ENCODE assay signal across 15 cellular contexts in genomic region chr2:15735738-15736326, GRCh38.
DNase-seq lines count a peak whose midpoint lies in the region; ATAC-seq and TF ChIP-seq lines count a peak whose summit lies in the region.
"Had no signal": no experiment of that assay in that cellular context is flagged by ENCODE, and none has a peak within 500 bp of the region (broad histone marks: within the 10 kb centered on the region; RNA-seq: fewer than 3 reads in every experiment).

No MANE protein-coding gene starts in this region.

- peaks cover 3% of the 10 kb centered on the region for H3K9me3 Mint-ChIP-seq in nephron
- H3K9me3 Mint-ChIP-seq: CD4-positive, alpha-beta T cell; IgD-negative memory B cell had no signal

- H3K9ac ChIP-seq in BLaER1 treated with 17β-estradiol and CSF1 and Interleukin-3, amounts not matched to agents 10 nM and 100 nM: no peak overlapping the region

- H3K27ac ChIP-seq in BLaER1 treated with 17β-estradiol and CSF1 and Interleukin-3, amounts not matched to agents 10 nM and 100 nM: no peak overlapping the region
- H3K27ac ChIP-seq: C4-2B had no signal

- peak overlapping the region; percentile 26 to 86 (median 38) for H3K27ac Mint-ChIP-seq in nephron
- H3K27ac Mint-ChIP-seq: B cell; CD4-positive, alpha-beta T cell; IgD-negative memory B cell had no signal

- TF ChIP-seq CTCF in nephron (IDR thresholded peaks at IDR 0.05; ENCODE audit: unreplicated experiment in 3 of 3): no peak

- no peaks in the 10 kb centered on the region for H3K36me3 Mint-ChIP-seq in nephron (ENCODE audit: low read depth)
- H3K36me3 Mint-ChIP-seq: IgD-negative memory B cell had no signal

- no peak overlapping the region for H3K4me3 Mint-ChIP-seq in nephron
- H3K4me3 Mint-ChIP-seq: B cell; CD4-positive, alpha-beta T cell; IgD-negative memory B cell had no signal

- peaks cover 53% of the 10 kb centered on the region for H3K4me1 Mint-ChIP-seq in nephron

- H3K4me3 ChIP-seq in BLaER1 treated with 17β-estradiol and CSF1 and Interleukin-3, amounts not matched to agents 10 nM and 100 nM: no peak overlapping the region

- no peak for ATAC-seq in left lobe of liver
- ATAC-seq: HepG2 had no signal

- H4K20me1 ChIP-seq in BLaER1 treated with 17β-estradiol and CSF1 and Interleukin-3, amounts not matched to agents 10 nM and 100 nM: peaks cover 0 to 8% (median 0%) of the 10 kb centered on the region in 11 experiments; a peak in 4 of 22 replicates

- peaks cover 15% of the 10 kb centered on the region for H3K27me3 Mint-ChIP-seq in nephron (ENCODE audit: low read depth)

- DNase-seq in SK-N-DZ (ENCODE audit: low spot score) (peak; percentile 93), left lobe of liver (ENCODE audit: low spot score) (peak; percentile 8), GM03348 (ENCODE audit: low spot score) (no peak), hypothalamus (lab: John Stamatoyannopoulos, UW) (no peak), hippocampal formation (lab: John Stamatoyannopoulos, UW) (no peak)
- DNase-seq: Caco-2; CD4-positive, alpha-beta T cell; GOT3; H7 had no signal

- peak overlapping the region in 9 of 11 experiments; percentile 6 to 87 (median 66); a peak in 16 of 22 replicates for H3K4me2 ChIP-seq in BLaER1 treated with 17β-estradiol and CSF1 and Interleukin-3, amounts not matched to agents 10 nM and 100 nM

- peaks cover 0 to 7% (median 0%) of the 10 kb centered on the region in 11 experiments; a peak in 1 of 22 replicates for H3K27me3 ChIP-seq in BLaER1 treated with 17β-estradiol and CSF1 and Interleukin-3, amounts not matched to agents 10 nM and 100 nM

- no peaks in the 10 kb centered on the region for H3K36me3 ChIP-seq in BLaER1 treated with 17β-estradiol and CSF1 and Interleukin-3, amounts not matched to agents 10 nM and 100 nM

- H3K4me1 ChIP-seq in BLaER1 treated with 17β-estradiol and CSF1 and Interleukin-3, amounts not matched to agents 10 nM and 100 nM: peaks cover 20 to 53% (median 46%) of the 10 kb centered on the region in 10 experiments

- H3K9me3 ChIP-seq in BLaER1 treated with 17β-estradiol and CSF1 and Interleukin-3, amounts not matched to agents 10 nM and 100 nM (replicated peaks in 1 of 11): peaks cover 0 to 18% (median 0%) of the 10 kb centered on the region in 11 experiments; a peak in 5 of 22 replicates
- H3K9me3 ChIP-seq: Caco-2 had no signal

Comparison
In these comparisons a context has a peak if more than half of its experiments do, and no peak if none do; other contexts are left out.
1. DNase-seq: peak in SK-N-DZ (single experiment) and left lobe of liver (single experiment); none in GM03348 (single experiment), hypothalamus (0 of 51) and hippocampal formation (0 of 2).